In genomic region chr9:61665330-61665751, GRCh38 we compare ENCODE assay signal across 16 cellular contexts.
"Had no signal": no experiment of that assay in that cellular context is flagged by ENCODE, and none has a peak within 500 bp of the region (broad histone marks: within the 10 kb centered on the region; RNA-seq: fewer than 3 reads in every experiment).

No MANE protein-coding gene starts in this region.

- H3K4me1 Mint-ChIP-seq: activated T-helper 17 cell treated with anti-CD3 and anti-CD28 coated beads, Interleukin-2, amount 50 U/mL, for 72 hours; nephron had no signal

- H3K36me3 Mint-ChIP-seq: type B pancreatic cell had no signal

- H3K27ac ChIP-seq: foreskin keratinocyte had no signal

- DNase-seq: activated naive CD4-positive, alpha-beta T cell treated with Interleukin-2 at 50 U/mL for 16 hours; anterior cingulate cortex; cerebellar nuclear complex; effector memory CD4-positive, alpha-beta T cell; foreskin keratinocyte; glutamatergic neuron; mesendoderm; retina; stimulated activated CD4-positive, alpha-beta T cell treated with anti-CD3 and anti-CD28 coated beads, Interleukin-15, amount 100 ng/mL, for 24 hours; stimulated activated CD4-positive, alpha-beta T cell treated with anti-CD3 and anti-CD28 coated beads, Interleukin-4, amount 100 ng/mL, for 1 hour; stimulated activated naive CD4-positive, alpha-beta T cell; T-helper 9 cell had no signal

- H3K27ac Mint-ChIP-seq: activated T-helper 17 cell treated with anti-CD3 and anti-CD28 coated beads, Interleukin-2, amount 50 U/mL, for 72 hours; dendritic cell treated with granulocyte-macrophage colony-stimulating factor and Interleukin-4, amounts not matched to agents 40 ng/mL and 50 ng/mL, for 4 days; nephron; type B pancreatic cell had no signal

- ATAC-seq: activated T-helper 17 cell treated with anti-CD3 and anti-CD28 coated beads, Interleukin-2, amount 50 U/mL, for 72 hours; foreskin keratinocyte had no signal

- H3K4me3 Mint-ChIP-seq: activated T-helper 17 cell treated with anti-CD3 and anti-CD28 coated beads, Interleukin-2, amount 50 U/mL, for 72 hours; dendritic cell treated with granulocyte-macrophage colony-stimulating factor and Interleukin-4, amounts not matched to agents 40 ng/mL and 50 ng/mL, for 4 days; nephron; type B pancreatic cell had no signal

- H3K27me3 ChIP-seq: foreskin keratinocyte had no signal

- H3K4me1 ChIP-seq: foreskin keratinocyte had no signal

- H3K27me3 Mint-ChIP-seq: activated T-helper 17 cell treated with anti-CD3 and anti-CD28 coated beads, Interleukin-2, amount 50 U/mL, for 72 hours; dendritic cell treated with granulocyte-macrophage colony-stimulating factor and Interleukin-4, amounts not matched to agents 40 ng/mL and 50 ng/mL, for 4 days; type B pancreatic cell had no signal
